ENCODE assay signal across 4 cellular contexts in the genomic region with DNA sequence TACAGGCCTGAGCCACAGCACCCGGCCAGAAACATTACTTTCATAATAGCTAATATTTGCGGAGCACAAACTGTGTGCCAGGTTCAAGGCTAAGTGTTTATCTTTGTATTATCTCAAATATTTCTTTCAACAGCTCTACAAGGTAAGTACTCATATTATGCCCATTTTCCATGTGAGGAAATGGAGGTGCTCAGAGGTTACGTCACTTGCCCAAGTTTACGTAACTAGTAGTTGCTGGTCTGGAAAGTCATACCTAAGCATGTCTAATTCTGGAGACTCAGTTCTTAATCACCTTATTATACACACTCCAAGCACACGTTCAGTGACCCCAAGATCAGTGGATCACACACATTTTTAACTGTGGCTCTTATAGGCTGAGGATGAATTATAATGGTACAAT.
"Had no signal": no experiment of that assay in that cellular context is flagged by ENCODE, and none has a peak within 500 bp of the region (broad histone marks: within the 10 kb centered on the region; RNA-seq: fewer than 3 reads in every experiment).

No MANE protein-coding gene starts in this region.

- H3K4me3 Mint-ChIP-seq: GM23338, H9, IgD-negative memory B cell had no signal

- H3K27me3 Mint-ChIP-seq: IgD-negative memory B cell had no signal

- H3K9me3 Mint-ChIP-seq: IgD-negative memory B cell had no signal

- H3K27ac Mint-ChIP-seq: GM23338, H9, IgD-negative memory B cell had no signal

- H3K4me3 ChIP-seq: GM23338 had no signal

- H3K4me1 Mint-ChIP-seq: GM23338, H9, IgD-negative memory B cell had no signal

- ATAC-seq: GM23338 had no signal

- DNase-seq: H9, HCEC 1CT had no signal
